Comparison of ENCODE assay signal across 10 cellular contexts in the genomic region with DNA sequence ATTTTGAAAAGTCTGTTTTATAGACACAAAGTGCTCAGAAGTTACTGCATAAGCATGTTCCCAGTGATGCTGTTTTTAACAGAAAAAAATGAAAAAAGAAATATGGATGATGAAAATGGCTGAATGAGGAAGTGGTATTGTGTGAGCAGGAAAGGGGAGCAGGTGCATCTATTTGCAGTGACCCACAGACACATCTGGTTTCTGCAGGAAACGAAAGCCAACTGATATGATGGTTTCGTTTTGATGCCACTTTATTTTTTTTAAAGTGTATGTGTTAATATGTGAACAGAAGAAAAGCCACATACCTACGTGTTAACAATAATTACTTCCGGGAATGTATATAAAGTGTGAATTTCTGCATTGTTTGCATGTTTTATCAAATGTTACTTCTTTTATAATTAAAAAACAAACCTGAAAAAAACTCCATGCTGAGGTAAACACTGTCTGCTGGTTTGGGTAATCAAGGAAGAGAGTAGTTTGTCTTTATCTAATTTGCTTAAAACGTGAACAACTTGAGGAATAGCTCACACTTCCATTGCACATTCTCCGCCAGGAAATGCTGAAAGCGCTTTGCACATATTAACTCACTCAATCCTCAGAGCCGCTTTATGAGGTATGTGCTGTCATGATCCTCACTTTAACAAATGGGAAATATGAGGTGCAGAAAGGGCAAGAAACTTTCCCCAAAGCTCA.
A peak's percentile ranks its signal among the peaks of the same experiment; 100 is the strongest.
DNase-seq lines count a peak whose midpoint lies in the region; ATAC-seq lines count a peak whose summit lies in the region.
"Had no signal": no experiment of that assay in that cellular context is flagged by ENCODE, and none has a peak within 500 bp of the region (broad histone marks: within the 10 kb centered on the region; RNA-seq: fewer than 3 reads in every experiment).

No MANE protein-coding gene starts in this region.

- no peaks in the 10 kb centered on the region for H3K27me3 ChIP-seq in HAP-1 (ENCODE audit: low read depth)
- peaks cover 5% of the 10 kb centered on the region for H3K27me3 ChIP-seq in MG63
- H3K27me3 ChIP-seq: cardiac muscle cell had no signal

- no peaks in the 10 kb centered on the region for H3K9me3 ChIP-seq in KOPT-K1 (ENCODE audit: insufficient read depth, low read length, poor library complexity, severe bottlenecking)
- H3K9me3 ChIP-seq in HAP-1 = no peaks in the 10 kb centered on the region
- H3K9me3 ChIP-seq in MG63 = no peaks in the 10 kb centered on the region

- peak; percentile 7 for DNase-seq in DMS53 (lab: John Stamatoyannopoulos, UW)
- DNase-seq in DMS53 treated with DMSO at 0.1 percent for 48 hours (lab: John Stamatoyannopoulos, UW; ENCODE audit: unreplicated experiment) = no peak
- DNase-seq in islet precursor cell = peak; percentile 14
- no peak for DNase-seq in hypothalamus (lab: John Stamatoyannopoulos, UW)
- no peak for DNase-seq in HAP-1 (ENCODE audit: low spot score in 2 of 2)
- DNase-seq in MG63 = no peak

- H3K4me1 ChIP-seq in HAP-1 = no peaks in the 10 kb centered on the region

- peak; percentile 66 for ATAC-seq in GM21717 (IDR thresholded peaks at IDR 0.05; ENCODE audit: unreplicated experiment)

- H3K27ac ChIP-seq in KOPT-K1 (ENCODE audit: low read depth, low read length, poor library complexity, severe bottlenecking) = peak overlapping the region; percentile 92
- H3K27ac ChIP-seq: 22Rv1, cardiac muscle cell had no signal

- in situ Hi-C loops in HAP-1 (cut with MboI; ENCODE audit: low sequenced_read_pairs) = no loop called here

- H3K4me3 ChIP-seq in HAP-1 (no peak overlapping the region), MG63 (no peak overlapping the region)
- H3K4me3 ChIP-seq: cardiac muscle cell had no signal

- H3K36me3 ChIP-seq in KOPT-K1 (ENCODE audit: insufficient read depth, low read length) = no peaks in the 10 kb centered on the region
- H3K36me3 ChIP-seq in HAP-1 (replicated peaks) = no peaks in the 10 kb centered on the region
- no peaks in the 10 kb centered on the region for H3K36me3 ChIP-seq in MG63
- H3K36me3 ChIP-seq: cardiac muscle cell had no signal

Comparison
In these comparisons a context has a peak if more than half of its experiments do, and no peak if none do; other contexts are left out.
1. DNase-seq: peak in DMS53 (single experiment) and islet precursor cell (single experiment); none in DMS53 treated with DMSO at 0.1 percent for 48 hours (single experiment), hypothalamus (0 of 51), HAP-1 (0 of 2) and MG63 (single experiment).